24 cellular contexts compared by ENCODE assay signal in the genomic region with DNA sequence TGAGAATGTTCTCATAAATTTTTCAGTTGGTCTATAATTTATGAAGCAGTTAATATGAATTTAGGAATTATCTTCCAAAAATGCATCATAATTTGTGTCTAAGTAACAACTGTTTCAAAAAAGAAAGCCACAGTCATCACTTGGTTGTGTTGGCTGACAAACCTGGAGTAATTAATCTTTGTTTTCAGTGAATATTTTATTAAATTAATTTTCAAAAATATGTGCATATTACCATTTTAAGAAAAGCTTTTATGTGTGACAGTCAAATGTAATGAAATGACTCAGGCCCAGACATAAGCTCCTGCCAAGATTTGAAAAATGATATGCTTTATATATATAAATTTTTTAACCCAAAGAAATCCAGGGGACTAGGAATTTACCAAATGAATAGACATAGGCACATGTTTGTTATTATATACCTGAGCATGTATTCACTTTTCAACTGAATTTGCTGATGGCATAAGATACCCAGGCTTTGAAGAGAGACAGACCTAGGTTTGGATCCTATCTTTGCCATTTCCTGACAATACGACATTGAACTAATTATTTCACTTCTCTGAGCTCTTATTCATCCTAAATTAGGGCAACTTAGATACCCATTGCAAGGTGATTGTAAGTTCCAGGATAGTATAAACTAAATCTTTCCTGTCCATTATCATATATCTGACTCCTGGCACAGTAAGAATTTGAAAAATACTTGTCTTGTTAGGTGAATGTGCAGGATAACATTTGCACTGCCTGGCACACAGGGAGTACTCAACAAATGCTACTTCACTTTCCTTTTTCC.
"Had no signal": no experiment of that assay in that cellular context is flagged by ENCODE, and none has a peak within 500 bp of the region (broad histone marks: within the 10 kb centered on the region; RNA-seq: fewer than 3 reads in every experiment).

No MANE protein-coding gene starts in this region.

- H3K27me3 ChIP-seq: left lung, neural progenitor cell, neutrophil, right atrium auricular region, right lobe of liver, stomach, testis, thyroid gland, transverse colon, upper lobe of left lung had no signal

- H3K9ac ChIP-seq: neural progenitor cell, parathyroid adenoma had no signal

- H3K4me3 ChIP-seq: left lung, lower lobe of right lung, neural progenitor cell, psoas muscle, right atrium auricular region, right lobe of liver, smooth muscle cell, stomach, testis, thyroid gland, transverse colon, upper lobe of left lung had no signal

- H3K27ac ChIP-seq: left lung, lower lobe of right lung, neural progenitor cell, neutrophil, parathyroid adenoma, psoas muscle, right atrium auricular region, right lobe of liver, stomach, testis, thyroid gland, transverse colon, upper lobe of left lung had no signal

- H3K36me3 ChIP-seq: left lung, lower lobe of right lung, neural progenitor cell, neutrophil, right atrium auricular region, right lobe of liver, stomach, thyroid gland, transverse colon, upper lobe of left lung had no signal

- H3K4me1 ChIP-seq: left lung, lower lobe of right lung, neural progenitor cell, parathyroid adenoma, psoas muscle, right atrium auricular region, right lobe of liver, stomach, testis, thyroid gland, transverse colon, upper lobe of left lung had no signal

- DNase-seq: islet precursor cell; left lung; lower lobe of right lung; mammary epithelial cell; mesenchymal stem cell; naive thymus-derived CD8-positive, alpha-beta T cell; occipital lobe; psoas muscle; right lobe of liver; stimulated activated CD4-positive, alpha-beta T cell treated with anti-CD3 and anti-CD28 coated beads, Interleukin-1b, Interleukin-23, amount 100 ng/mL, for 48 hours; stimulated activated CD4-positive, alpha-beta T cell treated with anti-CD3 and anti-CD28 coated beads, Interleukin-2, amount 100 ng/mL, for 48 hours; stimulated activated CD4-positive, alpha-beta T cell treated with anti-CD3 and anti-CD28 coated beads, Interleukin-4, amount 100 ng/mL, for 4 hours; stimulated activated CD8-positive, alpha-beta memory T cell treated with anti-CD3 and anti-CD28 coated beads, Interleukin-4, amount 100 ng/mL, for 48 hours; stimulated activated naive CD8-positive, alpha-beta T cell treated with anti-CD3 and anti-CD28 coated beads, Interleukin-15, Interleukin-2, amounts not matched to agents 100 U/mL and 50 U/mL, for 24 hours; stomach; testis; thyroid gland; transverse colon; upper lobe of left lung had no signal

- H3K9me3 ChIP-seq: left lung, lower lobe of right lung, neutrophil, psoas muscle, right atrium auricular region, right lobe of liver, stomach, testis, thyroid gland, transverse colon, upper lobe of left lung had no signal
